8 cellular contexts compared by ENCODE assay signal in the genomic region with DNA sequence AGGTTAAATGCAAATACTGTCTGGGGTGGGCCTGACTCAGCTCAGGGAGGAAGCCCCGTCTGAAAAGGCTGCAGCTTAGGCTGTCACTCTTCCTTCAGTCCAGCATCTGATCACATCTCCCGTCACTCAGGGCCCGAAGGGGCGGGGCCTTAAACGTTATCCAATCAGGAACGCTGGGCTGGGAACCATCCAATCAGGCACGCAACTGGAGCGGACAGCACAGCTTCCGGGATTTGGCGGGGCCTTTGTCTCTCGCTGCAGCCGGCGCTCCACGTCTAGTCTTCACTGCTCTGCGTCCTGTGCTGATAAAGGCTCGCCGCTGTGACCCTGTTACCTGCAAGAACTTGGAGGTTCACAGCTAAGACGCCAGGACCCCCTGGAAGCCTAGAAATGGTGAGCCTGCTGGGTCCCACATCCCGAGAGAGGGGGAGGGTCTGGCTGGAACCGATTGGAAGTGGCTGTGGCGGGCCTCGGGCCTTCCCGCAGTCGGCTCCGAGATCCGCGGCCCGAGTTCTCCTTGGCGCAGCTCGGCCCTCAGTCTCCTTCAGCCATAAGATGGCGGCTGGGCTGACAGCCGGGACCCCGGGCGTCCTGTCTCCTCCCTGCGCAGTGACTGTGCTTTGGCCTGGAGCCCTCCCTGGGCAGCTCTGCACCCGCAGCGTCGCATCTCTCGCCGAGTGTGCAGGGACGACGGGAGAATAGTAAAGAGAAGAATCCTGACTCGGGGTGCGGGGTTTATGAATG. TPM values are rescaled to one million over a fixed set of nuclear protein-coding genes. Genes with fewer than 3 reads are reported as not detected.
DNase-seq lines count a peak whose midpoint lies in the region; ATAC-seq and TF ChIP-seq lines count a peak whose summit lies in the region.

ZNF92 (plus strand) TSS at position 248 of the 744 bp plus-strand sequence; CDS start at position 391, 143 bp downstream.

- H3K23ac ChIP-seq in mesendoderm (ENCODE audit: low read length) = peak within 1 kb of the TSS; percentile 89

- peak within 1 kb of the TSS; percentile 99 for H3K27ac Mint-ChIP-seq in endodermal cell

- H4K5ac ChIP-seq in mesendoderm (ENCODE audit: low read length) = no peak within 1 kb of the TSS

- peak within 1 kb of the TSS; percentile 95 for H3K4me3 Mint-ChIP-seq in endodermal cell

- 0% methylated on average over 18 to 44 of the region's 44 CpGs for WGBS in endodermal cell (ENCODE audit: insufficient coverage in 1 of 2, insufficient read length in 1 of 2), 2 experiments
- no CpG with 5 or more reads among the region's 44 CpGs for WGBS in mesendoderm (ENCODE audit: extremely low coverage, insufficient coverage, low lambda C conversion rate)

- H3K27me3 ChIP-seq in NT2/D1 (ENCODE audit: insufficient read depth, insufficient read length) (no peaks in the 10 kb centered on the region), endodermal cell (ENCODE audit: control insufficient read depth, insufficient read depth, low read length, poor library complexity, severe bottlenecking) (no peaks in the 10 kb centered on the region), mesendoderm (ENCODE audit: insufficient read depth, low read length, poor library complexity) (no peaks in the 10 kb centered on the region)

- no peaks in the 10 kb centered on the region for H3K27me3 Mint-ChIP-seq in endodermal cell (ENCODE audit: insufficient read depth)

- peak within 1 kb of the TSS; percentile 81 for H3K4ac ChIP-seq in mesendoderm (ENCODE audit: low read depth, low read length)

- H3K79me1 ChIP-seq in mesendoderm (ENCODE audit: low read length) = peaks cover 3% of the 10 kb centered on the region

- ATAC-seq in GM21381 (IDR thresholded peaks at IDR 0.05; ENCODE audit: unreplicated experiment) = peak; percentile 97

- H3K27ac ChIP-seq in endodermal cell (ENCODE audit: low read depth, low read length) (peak within 1 kb of the TSS; percentile 98), mesendoderm (ENCODE audit: low read depth, low read length) (peak within 1 kb of the TSS; percentile 98)

- DNase-seq in COR-L47 (lab: John Stamatoyannopoulos, UW) (peak; percentile 98), HUDEP-2 (lab: John Stamatoyannopoulos, UW; ENCODE audit: unreplicated experiment in 76 of 76) (peak; percentile 6 to 97 (median 93)), NT2/D1 (ENCODE audit: low read depth, low spot score) (peak; percentile 100), endodermal cell (peak; percentile 100), mesendoderm (peak; percentile 99)
- DNase-seq in activated CD8-positive, alpha-beta memory T cell treated with anti-CD3 and anti-CD28 coated beads, Interleukin-2, amount 50 U/mL, for 1 hour (ENCODE audit: extremely low read depth) = peak; percentile 88
- peak; percentile 91 for DNase-seq in stimulated activated CD8-positive, alpha-beta memory T cell treated with anti-CD3 and anti-CD28 coated beads, Interleukin-15, amount 100 ng/mL, for 1 hour (ENCODE audit: low read depth)

- peak within 1 kb of the TSS; percentile 88 for H4K8ac ChIP-seq in mesendoderm (ENCODE audit: low read depth, low read length)

- peaks cover 36% of the 10 kb centered on the region for H3K79me2 ChIP-seq in mesendoderm (ENCODE audit: control insufficient read depth, insufficient read depth, low read length)

- H2BK120ac ChIP-seq in mesendoderm (ENCODE audit: low read depth, low read length) = no peak within 1 kb of the TSS

- no peaks in the 10 kb centered on the region for H3K9me3 ChIP-seq in NT2/D1 (ENCODE audit: insufficient read depth, low read length)
- H3K9me3 ChIP-seq in endodermal cell (ENCODE audit: control insufficient read depth, low read length) = no peaks in the 10 kb centered on the region

- peaks cover 29% of the 10 kb centered on the region for H3K36me3 Mint-ChIP-seq in endodermal cell (ENCODE audit: low read depth)

- peaks cover 15% of the 10 kb centered on the region for H3K4me1 Mint-ChIP-seq in endodermal cell

- peak within 1 kb of the TSS; percentile 99 for H3K56ac ChIP-seq in mesendoderm (ENCODE audit: low read length)

- peak within 1 kb of the TSS; percentile 96 for H3K9ac ChIP-seq in NT2/D1 (ENCODE audit: insufficient read length, low read depth)
- H3K9ac ChIP-seq in endodermal cell (ENCODE audit: extremely low read depth, low read length, poor library complexity, severe bottlenecking) = peak within 1 kb of the TSS; percentile 94
- peak within 1 kb of the TSS; percentile 99 for H3K9ac ChIP-seq in mesendoderm (ENCODE audit: low read length)

- no peak within 1 kb of the TSS for H2BK15ac ChIP-seq in mesendoderm (replicated peaks; ENCODE audit: low read depth)

- H3K4me3 ChIP-seq in NT2/D1 (ENCODE audit: insufficient read length, low read depth) (peak within 1 kb of the TSS; percentile 95), endodermal cell (ENCODE audit: low read length) (peak within 1 kb of the TSS; percentile 97), mesendoderm (ENCODE audit: low read length) (peak within 1 kb of the TSS; percentile 68)

- peak within 1 kb of the TSS; percentile 59 for H2BK5ac ChIP-seq in mesendoderm (ENCODE audit: low read length)

- no peak within 1 kb of the TSS for H2AK5ac ChIP-seq in mesendoderm (ENCODE audit: low read length)

- no peak for TF ChIP-seq CTCF in endodermal cell (conservative IDR thresholded peaks at IDR 0.05)

- H3K9me3 Mint-ChIP-seq in endodermal cell = no peaks in the 10 kb centered on the region

- H3K4me1 ChIP-seq in NT2/D1 (ENCODE audit: insufficient read depth, insufficient read length) = no peaks in the 10 kb centered on the region
- H3K4me1 ChIP-seq in endodermal cell (ENCODE audit: control insufficient read depth, insufficient read depth, low read length) = no peaks in the 10 kb centered on the region
- H3K4me1 ChIP-seq in mesendoderm (ENCODE audit: control insufficient read depth, low read depth, low read length) = peaks cover 2% of the 10 kb centered on the region

- H3K18ac ChIP-seq in mesendoderm (ENCODE audit: low read length) = peak within 1 kb of the TSS; percentile 85

- H3K4me2 ChIP-seq in mesendoderm (ENCODE audit: low read length) = peak within 1 kb of the TSS; percentile 41

- peaks cover 25% of the 10 kb centered on the region for H3K36me3 ChIP-seq in NT2/D1 (ENCODE audit: insufficient read depth, insufficient read length, low read length)
- H3K36me3 ChIP-seq in endodermal cell (ENCODE audit: control insufficient read depth, insufficient read depth, low read length) = peaks cover 27% of the 10 kb centered on the region
- no peaks in the 10 kb centered on the region for H3K36me3 ChIP-seq in mesendoderm (ENCODE audit: control insufficient read depth, insufficient read depth, low read length)

RNA-seq across cellular contexts. Expression of gene ZNF92, which starts in this region (rescaled TPM):
- 10 to 100 TPM; 26.4 to 26.5 TPM for total RNA-seq in endodermal cell
- polyA plus RNA-seq in endodermal cell (2013, experiment 1 of 2) = 24.4 TPM
- 26.1 TPM for polyA plus RNA-seq in endodermal cell (2013, experiment 2 of 2)
- polyA plus RNA-seq in mesendoderm (2013, experiment 1 of 2) = 25.6 TPM
- polyA plus RNA-seq in mesendoderm (2013, experiment 2 of 2) = 25.1 TPM

Comparison
In these comparisons a context has a peak if more than half of its experiments do, and no peak if none do; other contexts are left out.
1. Peak in every context shown above with its lines: DNase-seq, ATAC-seq, H3K4me3 ChIP-seq and H3K27ac ChIP-seq.